In the genomic region with DNA sequence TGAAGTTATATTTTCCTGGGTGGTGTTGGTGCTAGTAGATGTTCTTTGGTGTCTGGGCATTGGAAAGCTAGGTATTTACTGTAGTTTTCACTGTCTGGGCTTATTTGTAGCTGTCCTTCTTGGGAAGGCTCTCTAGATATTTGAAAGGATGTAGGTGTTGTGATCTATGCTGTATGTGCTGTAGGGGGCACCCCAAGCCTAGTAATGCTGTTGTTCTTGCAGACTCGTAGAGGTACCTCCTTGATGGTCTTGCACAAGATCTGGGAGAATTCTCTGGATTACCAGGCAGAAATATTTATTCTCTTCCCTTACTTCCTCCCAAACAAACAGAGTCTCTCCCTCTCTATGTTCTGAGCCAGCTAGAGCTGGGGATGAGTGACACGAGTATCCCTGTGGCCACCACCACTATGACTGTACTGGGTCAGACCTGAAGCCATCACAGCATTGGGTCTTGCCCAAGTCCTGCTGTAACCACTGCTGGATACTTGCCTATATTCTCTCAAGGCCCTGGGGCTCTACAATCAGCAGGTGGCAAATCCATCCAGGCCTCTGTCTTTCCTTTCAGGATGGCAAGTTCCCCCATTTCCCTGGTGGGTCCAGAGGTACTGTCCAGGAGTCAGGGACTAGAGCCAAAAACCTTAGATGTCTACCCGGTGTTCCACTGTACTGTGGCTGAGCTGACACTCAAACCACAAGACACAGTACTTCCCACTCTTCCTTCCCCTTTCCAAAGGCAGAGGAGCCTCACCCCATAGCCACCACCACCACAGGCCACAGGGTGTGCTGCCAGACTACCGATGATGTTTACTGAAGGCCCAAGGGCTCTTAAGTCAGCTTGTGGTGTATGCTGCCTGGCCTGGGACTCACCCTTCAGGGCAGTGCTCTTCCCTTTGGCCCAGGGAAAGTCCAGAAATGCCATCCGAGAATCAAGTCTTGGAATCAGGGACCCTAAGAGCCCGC, we compare ENCODE assay signal across 9 cellular contexts.
DNase-seq lines count a peak whose midpoint lies in the region; ATAC-seq and TF ChIP-seq lines count a peak whose summit lies in the region.
"Had no signal": no experiment of that assay in that cellular context is flagged by ENCODE, and none has a peak within 500 bp of the region (broad histone marks: within the 10 kb centered on the region; RNA-seq: fewer than 3 reads in every experiment).

No MANE protein-coding gene starts in this region.

- no peak overlapping the region for H2BK20ac ChIP-seq in IMR-90 (ENCODE audit: low read depth, low read length)

- no TSS peak for BruUV-seq in Caco-2 (replicated peaks; lab: Mats Ljungman, UMichigan)
- no TSS peak for BruUV-seq in IMR-90 (replicated peaks; lab: Mats Ljungman, UMichigan)

- no peak for TF ChIP-seq EP300 in neural cell (conservative IDR thresholded peaks at IDR 0.05; ENCODE audit: poor library complexity, severe bottlenecking)

- CTCF ChIA-PET in Caco-2 (lab: Charles Lee) (no interaction called here), IMR-90 (lab: Yijun Ruan, JAX) (interaction anchor here (0.6 to 1.3 kb wide), 6 partner anchors 9 to 1805 kb away, joined by 3 to 7 read pairs (median 3); no protein-coding TSS in a partner anchor), T-cell (lab: Charles Lee) (interaction anchor here (0.6 to 3.3 kb wide), 4 partner anchors 25 to 1541 kb away, joined by 3 to 13 read pairs (median 5); no protein-coding TSS in a partner anchor)

- TF ChIP-seq CTCF in Caco-2 (IDR thresholded peaks at IDR 0.05; ENCODE audit: insufficient read depth in 1 of 2, low read depth in 1 of 2, low read length in 1 of 2, severe bottlenecking in 1 of 2, unreplicated experiment in 1 of 2) (peak in 1 of 2 experiments; percentile 32), IMR-90 (conservative IDR thresholded peaks at IDR 0.05; ENCODE audit: low read depth, low read length) (peak; percentile 72), neural cell (IDR thresholded peaks at IDR 0.05; ENCODE audit: poor library complexity, severe bottlenecking) (peak; percentile 56)

- no peaks in the 10 kb centered on the region for H3K79me1 ChIP-seq in IMR-90 (ENCODE audit: low read depth in 1 of 2, low read length in 2 of 2)

- H3K27ac ChIP-seq in IMR-90 (ENCODE audit: insufficient read depth, low read length) (no peak overlapping the region), neural cell (ENCODE audit: low read length) (no peak overlapping the region)
- H3K27ac ChIP-seq: neutrophil had no signal

- H3K27me3 ChIP-seq in Caco-2 (replicated peaks; ENCODE audit: control insufficient read depth, insufficient read depth, low read length) (no peaks in the 10 kb centered on the region), IMR-90 (ENCODE audit: control insufficient read depth, insufficient read depth, low read length) (no peaks in the 10 kb centered on the region), neural cell (ENCODE audit: insufficient read depth, low read depth, low read length) (no peaks in the 10 kb centered on the region)
- H3K27me3 ChIP-seq: neutrophil had no signal

- no peaks in the 10 kb centered on the region for H3F3A ChIP-seq in neural cell (ENCODE audit: insufficient read depth, low read length, poor library complexity, severe bottlenecking)

- intact Hi-C loops in Caco-2 (cut with micrococcal nuclease; ENCODE audit: unreplicated experiment) = loop anchor here (5.0 kb wide), 1 partner anchor 255 kb away; no protein-coding TSS in a partner anchor
- intact Hi-C loops in IMR-90 (cut with micrococcal nuclease) = loop anchor here (5.0 to 10.0 kb wide), 6 partner anchors 200 to 1805 kb away; a partner anchor contains a TSS

- H3K4me3 ChIP-seq in Caco-2 (ENCODE audit: low read depth, low read length) (no peak overlapping the region), IMR-90 (ENCODE audit: insufficient read depth, low read depth, low read length) (no peak overlapping the region), neural cell (ENCODE audit: low read length) (no peak overlapping the region)

- peak overlapping the region; percentile 68; the same call in 1 of the 2 replicates for H2BK120ac ChIP-seq in IMR-90 (ENCODE audit: low read depth, low read length)

- H3K27ac Mint-ChIP-seq in Caco-2 (ENCODE audit: unreplicated experiment) (no peak overlapping the region), T-cell (no peak overlapping the region)

- no peak overlapping the region for H2AK9ac ChIP-seq in IMR-90 (replicated peaks; ENCODE audit: low read depth, low read length, poor library complexity)

- no peak overlapping the region for H3K14ac ChIP-seq in IMR-90 (replicated peaks; ENCODE audit: low read depth, low read length)

- H2BK15ac ChIP-seq in IMR-90 (ENCODE audit: low read depth, low read length) = no peak overlapping the region

- no peak for TF ChIP-seq POLR2A in IMR-90 (IDR thresholded peaks at IDR 0.05; ENCODE audit: low read depth, low read length)

- POLR2A ChIA-PET in Caco-2 (lab: Charles Lee) = no interaction called here
- POLR2A ChIA-PET in IMR-90 (lab: Charles Lee; ENCODE audit: unreplicated experiment) = no interaction called here
- POLR2A ChIA-PET in T-cell (lab: Charles Lee) = interaction anchor here in 1 of 2 donors (0.8 kb wide), 1 partner anchor 1272 kb away, joined by 6 read pairs; no protein-coding TSS in a partner anchor

- no peak overlapping the region for H3K18ac ChIP-seq in IMR-90 (ENCODE audit: low read depth, low read length)

- no peaks in the 10 kb centered on the region for H3K4me1 Mint-ChIP-seq in Caco-2 (ENCODE audit: low read depth, unreplicated experiment)
- H3K4me1 Mint-ChIP-seq in T-cell = no peaks in the 10 kb centered on the region

- H4K20me1 ChIP-seq in IMR-90 (ENCODE audit: insufficient read depth, low read length) (no peaks in the 10 kb centered on the region), neural cell (ENCODE audit: insufficient read depth) (no peaks in the 10 kb centered on the region)

- H3K4me2 ChIP-seq in IMR-90 (ENCODE audit: low read depth, low read length) (no peak overlapping the region), neural cell (ENCODE audit: low read length) (no peak overlapping the region)

- dilution Hi-C loops in IMR-90 (cut with HindIII; ENCODE audit: low sequenced_read_pairs, unreplicated experiment) = no loop called here

- H3K9ac ChIP-seq in IMR-90 (ENCODE audit: low read depth, low read length) (no peak overlapping the region), neural cell (ENCODE audit: low read length) (no peak overlapping the region)

- no peaks in the 10 kb centered on the region for H3K4me1 ChIP-seq in Caco-2
- no peaks in the 10 kb centered on the region for H3K4me1 ChIP-seq in IMR-90 (ENCODE audit: control insufficient read depth, insufficient read depth, low read length)

- no peak overlapping the region for H3K56ac ChIP-seq in IMR-90 (ENCODE audit: extremely low read depth, insufficient read depth, low read length)

- H3K9me1 ChIP-seq in IMR-90 (ENCODE audit: insufficient read depth, low read length) = no peaks in the 10 kb centered on the region

- no peaks in the 10 kb centered on the region for H3K79me2 ChIP-seq in neural cell (replicated peaks; ENCODE audit: insufficient read depth, low read length)

- no peaks in the 10 kb centered on the region for H3K9me2 ChIP-seq in neural cell (ENCODE audit: insufficient read depth, low read length)

- H3K27me3 Mint-ChIP-seq in Caco-2 (ENCODE audit: insufficient read depth, unreplicated experiment) (no peaks in the 10 kb centered on the region), T-cell (peaks cover 0 to 6% of the 10 kb centered on the region in 2 donors)

- 69% methylated on average over 2 of the region's 6 CpGs; no CpG with 5 or more reads in 1 of the 2 experiments for WGBS in IMR-90 (ENCODE audit: extremely low coverage in 2 of 2, insufficient read length in 1 of 2), 2 experiments

- DNase-seq in Caco-2 = peak; percentile 54 to 69
- peak; percentile 83 for DNase-seq in IMR-90
- DNase-seq in T-cell = peak in 28 of 34 experiments; percentile 7 to 45 (median 27)
- peak; percentile 9 to 50 for DNase-seq in dermis microvascular lymphatic vessel endothelial cell (ENCODE audit: low read depth in 2 of 2)
- DNase-seq in G401 (ENCODE audit: low spot score) = no peak
- no peak for DNase-seq in NCI-H2171 (lab: John Stamatoyannopoulos, UW)

- H2AFZ ChIP-seq in IMR-90 (replicated peaks; ENCODE audit: low read length, poor library complexity) (no peak overlapping the region), neural cell (ENCODE audit: low read depth, low read length) (no peak overlapping the region)

- no peak overlapping the region for H4K5ac ChIP-seq in IMR-90 (ENCODE audit: low read depth, low read length)

- H3K9me3 Mint-ChIP-seq in Caco-2 (ENCODE audit: unreplicated experiment) (no peaks in the 10 kb centered on the region), T-cell (peaks cover 0 to 3% (median 0%) of the 10 kb centered on the region in 3 donors)

- H4K91ac ChIP-seq in IMR-90 (ENCODE audit: insufficient read depth, low read depth, low read length) = no peak overlapping the region; the same call in 1 of the 2 replicates

- peak; percentile 96 for ATAC-seq in IMR-90 (ENCODE audit: low read depth)
- peak; percentile 52 to 70 (median 54) for ATAC-seq in T-cell (replicated peaks in 1 of 4)
- ATAC-seq in GM21576 (IDR thresholded peaks at IDR 0.05; ENCODE audit: unreplicated experiment) = no peak

- H3K36me3 ChIP-seq in Caco-2 (ENCODE audit: control insufficient read depth, insufficient read depth, low read length) (no peaks in the 10 kb centered on the region), IMR-90 (ENCODE audit: control insufficient read depth, insufficient read depth, low read length) (no peaks in the 10 kb centered on the region), neural cell (ENCODE audit: insufficient read depth, low read length) (no peaks in the 10 kb centered on the region)
- H3K36me3 ChIP-seq: neutrophil had no signal

- H2AK5ac ChIP-seq in IMR-90 (ENCODE audit: low read depth, low read length) = peak overlapping the region; percentile 59

- in situ Hi-C loops in IMR-90 (cut with MboI; ENCODE audit: low sequenced_read_pairs) = loop anchor here (10.0 kb wide), 2 partner anchors 1542 to 1802 kb away; a partner anchor contains a TSS
- in situ Hi-C loops in G401 (cut with HindIII; ENCODE audit: low sequenced_read_pairs) = no loop called here

- no peak overlapping the region for H2BK5ac ChIP-seq in IMR-90 (ENCODE audit: low read depth, low read length, poor library complexity, severe bottlenecking)

- H3K36me3 Mint-ChIP-seq in Caco-2 (ENCODE audit: insufficient read depth, unreplicated experiment) = no peaks in the 10 kb centered on the region
- no peaks in the 10 kb centered on the region for H3K36me3 Mint-ChIP-seq in T-cell

- no peak overlapping the region for H3K23ac ChIP-seq in IMR-90 (ENCODE audit: low read depth, low read length)

- H4K8ac ChIP-seq in IMR-90 (ENCODE audit: low read depth in 2 of 2, low read length in 2 of 2) = no peak overlapping the region

- H3K9me3 ChIP-seq in Caco-2 (no peaks in the 10 kb centered on the region), IMR-90 (ENCODE audit: control insufficient read depth, insufficient read depth, low read length) (no peaks in the 10 kb centered on the region), neural cell (ENCODE audit: low read length) (no peaks in the 10 kb centered on the region)
- H3K9me3 ChIP-seq: neutrophil had no signal

- TF ChIP-seq RAD21 in IMR-90 (IDR thresholded peaks at IDR 0.05; ENCODE audit: low read length) = peak; percentile 80
- peak; percentile 69 for TF ChIP-seq RAD21 in neural cell (conservative IDR thresholded peaks at IDR 0.05)

- H3K4ac ChIP-seq in IMR-90 (ENCODE audit: low read depth, low read length) = peak overlapping the region; percentile 45; the same call in 1 of the 2 replicates

- H3K4me3 Mint-ChIP-seq in Caco-2 (ENCODE audit: unreplicated experiment) (no peak overlapping the region), T-cell (no peak overlapping the region)

Comparison
In these comparisons a context has a peak if more than half of its experiments do, and no peak if none do; other contexts are left out.
1. DNase-seq: peak in Caco-2 (2 of 2), IMR-90 (single experiment), T-cell (28 of 34) and dermis microvascular lymphatic vessel endothelial cell (2 of 2); none in G401 (single experiment) and NCI-H2171 (single experiment).